In genomic region chr4:114040319-114041116, GRCh38 we compare ENCODE assay signal across 8 cellular contexts.
DNase-seq lines count a peak whose midpoint lies in the region; ATAC-seq, FAIRE-seq and TF ChIP-seq lines count a peak whose summit lies in the region.

No MANE protein-coding gene starts in this region.

- H3K4me1 ChIP-seq in mammary epithelial cell (ENCODE audit: insufficient read depth, low read length) (no peaks in the 10 kb centered on the region), SJCRH30 (peaks cover 63% of the 10 kb centered on the region)

- 75% methylated on average over 2 of the region's 3 CpGs for WGBS in mammary epithelial cell (ENCODE audit: low coverage, missing lambda C conversion rate)

- H3K36me3 Mint-ChIP-seq in MCF 10A (ENCODE audit: insufficient read depth, unreplicated experiment): peaks cover 3% of the 10 kb centered on the region
- no peaks in the 10 kb centered on the region for H3K36me3 Mint-ChIP-seq in activated T-helper 1 cell treated with anti-CD3 and anti-CD28 coated beads, Interleukin-12 subunit alpha, Interleukin-12 subunit beta, Interleukin-2, Interleukin-4 antibody, amounts not matched to agents 30 ng/mL and 10 ng/mL and 1 ng/mL, durations not matched to agents 14 hours and 24 hours and 36 hours (ENCODE audit: low read depth)

- H3K27me3 Mint-ChIP-seq in MCF 10A (ENCODE audit: insufficient read depth, unreplicated experiment): no peaks in the 10 kb centered on the region
- H3K27me3 Mint-ChIP-seq in activated T-helper 1 cell treated with anti-CD3 and anti-CD28 coated beads, Interleukin-12 subunit alpha, Interleukin-12 subunit beta, Interleukin-2, Interleukin-4 antibody, amounts not matched to agents 30 ng/mL and 10 ng/mL and 1 ng/mL, durations not matched to agents 14 hours and 24 hours and 36 hours (ENCODE audit: insufficient read depth): peaks cover 2% of the 10 kb centered on the region

- H3K27me3 ChIP-seq in mammary epithelial cell (ENCODE audit: insufficient read depth, low read length) (no peaks in the 10 kb centered on the region), SJCRH30 (no peaks in the 10 kb centered on the region)

- H3K4me3 ChIP-seq in mammary epithelial cell (replicated peaks in 1 of 3; ENCODE audit: insufficient read depth in 1 of 3, low read depth in 2 of 3, low read length in 3 of 3) (no peak overlapping the region), SJCRH30 (0 out of 2 replicates have a peak overlapping the region, but pooled peaks have one; percentile 2)

- peaks cover 13% of the 10 kb centered on the region for H3K4me1 Mint-ChIP-seq in MCF 10A (ENCODE audit: insufficient read depth, unreplicated experiment)
- no peaks in the 10 kb centered on the region for H3K4me1 Mint-ChIP-seq in activated T-helper 1 cell treated with anti-CD3 and anti-CD28 coated beads, Interleukin-12 subunit alpha, Interleukin-12 subunit beta, Interleukin-2, Interleukin-4 antibody, amounts not matched to agents 30 ng/mL and 10 ng/mL and 1 ng/mL, durations not matched to agents 14 hours and 24 hours and 36 hours (ENCODE audit: low read depth)

- no peak for TF ChIP-seq CTCF in mammary epithelial cell (conservative IDR thresholded peaks at IDR 0.05 in 1 of 2, IDR thresholded peaks at IDR 0.05 in 1 of 2; ENCODE audit: extremely low read depth in 1 of 2, insufficient read depth in 1 of 2, low read depth in 1 of 2, low read length in 2 of 2)
- TF ChIP-seq CTCF in MCF 10A (IDR thresholded peaks at IDR 0.05; ENCODE audit: unreplicated experiment): no peak

- H3K9me3 Mint-ChIP-seq in MCF 10A (ENCODE audit: unreplicated experiment): peaks cover 4% of the 10 kb centered on the region
- no peaks in the 10 kb centered on the region for H3K9me3 Mint-ChIP-seq in activated T-helper 1 cell treated with anti-CD3 and anti-CD28 coated beads, Interleukin-12 subunit alpha, Interleukin-12 subunit beta, Interleukin-2, Interleukin-4 antibody, amounts not matched to agents 30 ng/mL and 10 ng/mL and 1 ng/mL, durations not matched to agents 14 hours and 24 hours and 36 hours

- no peak overlapping the region for H3K27ac Mint-ChIP-seq in MCF 10A (ENCODE audit: low read depth, unreplicated experiment)
- H3K27ac Mint-ChIP-seq in activated T-helper 1 cell treated with anti-CD3 and anti-CD28 coated beads, Interleukin-12 subunit alpha, Interleukin-12 subunit beta, Interleukin-2, Interleukin-4 antibody, amounts not matched to agents 30 ng/mL and 10 ng/mL and 1 ng/mL, durations not matched to agents 14 hours and 24 hours and 36 hours: no peak overlapping the region

- no peak overlapping the region for H3K4me3 Mint-ChIP-seq in MCF 10A (ENCODE audit: unreplicated experiment)
- no peak overlapping the region for H3K4me3 Mint-ChIP-seq in activated T-helper 1 cell treated with anti-CD3 and anti-CD28 coated beads, Interleukin-12 subunit alpha, Interleukin-12 subunit beta, Interleukin-2, Interleukin-4 antibody, amounts not matched to agents 30 ng/mL and 10 ng/mL and 1 ng/mL, durations not matched to agents 14 hours and 24 hours and 36 hours

- no peak overlapping the region for H3K9ac ChIP-seq in mammary epithelial cell (ENCODE audit: insufficient read depth, low read length)

- POLR2A ChIA-PET in MCF 10A (lab: Yijun Ruan, JAX): interaction anchor here (0.6 to 1.0 kb wide), 2 partner anchors 95 to 569 kb away, joined by 3 read pairs; no protein-coding TSS in a partner anchor

- H3K79me2 ChIP-seq in mammary epithelial cell (ENCODE audit: insufficient read depth, low read length): no peaks in the 10 kb centered on the region

- H3K27ac ChIP-seq in mammary epithelial cell (ENCODE audit: insufficient read depth, low read depth, low read length) (no peak overlapping the region), SJCRH30 (peak overlapping the region; percentile 85)

- no peaks in the 10 kb centered on the region for H3K9me3 ChIP-seq in mammary epithelial cell (replicated peaks; ENCODE audit: insufficient read depth, low read length)
- H3K9me3 ChIP-seq in SJCRH30 (replicated peaks): peaks cover 3% of the 10 kb centered on the region; the same call in 1 of the 2 replicates

- no peak for FAIRE-seq in urothelium cell line (lab: Jason Lieb, UNC)

- DNase-seq in mammary epithelial cell: peak; percentile 84
- no peak for DNase-seq in MCF 10A (ENCODE audit: unreplicated experiment)
- peak; percentile 85 to 96 for DNase-seq in SJCRH30
- peak; percentile 25 for DNase-seq in urothelium cell line (ENCODE audit: low spot score)
- no peak for DNase-seq in NCI-H226
- no peak for DNase-seq in activated T-helper 1 cell treated with anti-CD3 and anti-CD28 coated beads, Interleukin-12 subunit alpha, Interleukin-12 subunit beta, Interleukin-2, Interleukin-4 antibody, amounts not matched to agents 30 ng/mL and 10 ng/mL and 1 ng/mL, durations not matched to agents 14 hours and 24 hours and 36 hours (ENCODE audit: low spot score)
- no peak for DNase-seq in central memory CD4-positive, alpha-beta T cell

- no peak overlapping the region for H3K4me2 ChIP-seq in mammary epithelial cell (ENCODE audit: insufficient read depth, low read depth, low read length)

- intact Hi-C loops in mammary epithelial cell (cut with micrococcal nuclease): loop anchor here (5.0 kb wide), 1 partner anchor 63 kb away; the partner anchor contains the start of gene ARSJ
- intact Hi-C loops in MCF 10A (cut with micrococcal nuclease): no loop called here
- intact Hi-C loops in activated T-helper 1 cell treated with anti-CD3 and anti-CD28 coated beads, Interleukin-12 subunit alpha, Interleukin-12 subunit beta, Interleukin-2, Interleukin-4 antibody, amounts not matched to agents 30 ng/mL and 10 ng/mL and 1 ng/mL, durations not matched to agents 14 hours and 24 hours and 36 hours (cut with micrococcal nuclease): no loop called here

- ATAC-seq in HG02973 (IDR thresholded peaks at IDR 0.05; ENCODE audit: unreplicated experiment): peak; percentile 90

- dilution Hi-C loops in mammary epithelial cell (cut with HindIII; ENCODE audit: low sequenced_read_pairs): no loop called here

- in situ Hi-C loops in mammary epithelial cell (cut with MboI; ENCODE audit: low sequenced_read_pairs in 2 of 2): no loop called here

- H4K20me1 ChIP-seq in mammary epithelial cell (ENCODE audit: insufficient read depth, low read length): no peaks in the 10 kb centered on the region

- BruUV-seq in mammary epithelial cell (replicated peaks; lab: Mats Ljungman, UMichigan) (no TSS peak), MCF 10A (replicated peaks; lab: Mats Ljungman, UMichigan) (no TSS peak)

- CTCF ChIA-PET in mammary epithelial cell (lab: Charles Lee; ENCODE audit: low non-redundant PET) (no interaction called here), MCF 10A (lab: Yijun Ruan, JAX) (interaction anchor here (0.7 kb wide), 1 partner anchor 302 kb away, joined by 3 read pairs; no protein-coding TSS in a partner anchor)

- peak overlapping the region; percentile 79 for H2AFZ ChIP-seq in mammary epithelial cell (ENCODE audit: low read depth, low read length)

- H3K36me3 ChIP-seq in mammary epithelial cell (ENCODE audit: insufficient read depth, low read length) (no peaks in the 10 kb centered on the region), SJCRH30 (no peaks in the 10 kb centered on the region)

Comparison
In these comparisons a context has a peak if more than half of its experiments do, and no peak if none do; other contexts are left out.
1. DNase-seq: peak in mammary epithelial cell (single experiment), SJCRH30 (2 of 2) and urothelium cell line (single experiment); none in MCF 10A (single experiment), NCI-H226 (single experiment), activated T-helper 1 cell treated with anti-CD3 and anti-CD28 coated beads, Interleukin-12 subunit alpha, Interleukin-12 subunit beta, Interleukin-2, Interleukin-4 antibody, amounts not matched to agents 30 ng/mL and 10 ng/mL and 1 ng/mL, durations not matched to agents 14 hours and 24 hours and 36 hours (single experiment) and central memory CD4-positive, alpha-beta T cell (single experiment).